11 cellular contexts compared by ENCODE assay signal in genomic region chrX:147900349-147900748, GRCh38.
"Had no signal": no experiment of that assay in that cellular context is flagged by ENCODE, and none has a peak within 500 bp of the region (broad histone marks: within the 10 kb centered on the region; RNA-seq: fewer than 3 reads in every experiment).

No MANE protein-coding gene starts in this region.

- H3K4me3 Mint-ChIP-seq: activated CD8-positive, alpha-beta T cell treated with anti-CD3 and anti-CD28 coated beads for 36 hours; activated T-cell treated with anti-CD3 and anti-CD28 coated beads, Interleukin-2, amount 50 U/mL, for 72 hours had no signal

- H3K27ac Mint-ChIP-seq: activated CD8-positive, alpha-beta T cell treated with anti-CD3 and anti-CD28 coated beads for 36 hours; activated T-cell treated with anti-CD3 and anti-CD28 coated beads, Interleukin-2, amount 50 U/mL, for 72 hours had no signal

- H3K27me3 Mint-ChIP-seq: activated CD8-positive, alpha-beta T cell treated with anti-CD3 and anti-CD28 coated beads for 36 hours had no signal

- H3K9me3 ChIP-seq: esophagus squamous epithelium, heart left ventricle, thyroid gland had no signal

- H3K4me1 ChIP-seq: esophagus squamous epithelium, heart left ventricle, thyroid gland had no signal

- H3K4me3 ChIP-seq: esophagus squamous epithelium, heart left ventricle, thyroid gland had no signal

- DNase-seq: activated CD4-positive, alpha-beta T cell treated with anti-CD3 and anti-CD28 coated beads for 4 hours; activated CD8-positive, alpha-beta memory T cell treated with anti-CD3 and anti-CD28 coated beads, Interleukin-2, amount 50 U/mL, for 4 hours; activated CD8-positive, alpha-beta T cell treated with anti-CD3 and anti-CD28 coated beads for 36 hours; activated T-cell treated with anti-CD3 and anti-CD28 coated beads, Interleukin-2, amount 50 U/mL, for 72 hours; aorta; esophagus squamous epithelium; heart left ventricle; left ventricle myocardium superior; small intestine; thyroid gland had no signal

- H3K27ac ChIP-seq: esophagus squamous epithelium, heart left ventricle, thyroid gland had no signal

- H3K36me3 ChIP-seq: esophagus squamous epithelium, heart left ventricle, thyroid gland had no signal

- H3K27me3 ChIP-seq: esophagus squamous epithelium, foreskin keratinocyte, heart left ventricle, thyroid gland had no signal

- H3K9me3 Mint-ChIP-seq: activated CD8-positive, alpha-beta T cell treated with anti-CD3 and anti-CD28 coated beads for 36 hours; activated T-cell treated with anti-CD3 and anti-CD28 coated beads, Interleukin-2, amount 50 U/mL, for 72 hours had no signal

- ATAC-seq: activated CD8-positive, alpha-beta T cell treated with anti-CD3 and anti-CD28 coated beads for 36 hours; activated T-cell treated with anti-CD3 and anti-CD28 coated beads, Interleukin-2, amount 50 U/mL, for 72 hours; heart left ventricle; left ventricle myocardium superior had no signal
